20 cellular contexts compared by ENCODE assay signal in genomic region chr2:31411771-31412170, GRCh38. TPM values are rescaled to one million over a fixed set of nuclear protein-coding genes. Genes with fewer than 3 reads are reported as not detected.
DNase-seq lines count a peak whose midpoint lies in the region; ATAC-seq and TF ChIP-seq lines count a peak whose summit lies in the region.
"Had no signal": no experiment of that assay in that cellular context is flagged by ENCODE, and none has a peak within 500 bp of the region (broad histone marks: within the 10 kb centered on the region; RNA-seq: fewer than 3 reads in every experiment).

No MANE protein-coding gene starts in this region.

- H3K4me3 Mint-ChIP-seq in progenitor cell of endocrine pancreas (ENCODE audit: low read depth), result no peak overlapping the region
- H3K4me3 Mint-ChIP-seq in activated T-cell treated with anti-CD3 and anti-CD28 coated beads, Interleukin-2, amount 50 U/mL, for 4 hours, result no peak overlapping the region
- H3K4me3 Mint-ChIP-seq: B cell had no signal

- no peak for ATAC-seq in activated T-cell treated with anti-CD3 and anti-CD28 coated beads, Interleukin-2, amount 50 U/mL, for 4 hours
- ATAC-seq: Panc1 had no signal

- peaks cover 26% of the 10 kb centered on the region in 2 donors for H3K4me1 ChIP-seq in duodenal mucosa (ENCODE audit: control insufficient read depth in 1 of 2, insufficient read depth in 2 of 2, low read length in 2 of 2)
- no peaks in the 10 kb centered on the region for H3K4me1 ChIP-seq in ascending aorta
- H3K4me1 ChIP-seq in effector memory CD4-positive, alpha-beta T cell (ENCODE audit: control insufficient read depth, insufficient read depth, low read length, poor library complexity, severe bottlenecking), result peaks cover 7% of the 10 kb centered on the region

- peak overlapping the region; percentile 14 for H3K27ac Mint-ChIP-seq in progenitor cell of endocrine pancreas
- H3K27ac Mint-ChIP-seq: B cell had no signal

- peak; percentile 45 for DNase-seq in ELR (ENCODE audit: low read depth)
- peak; percentile 32 for DNase-seq in RPMI7951 (ENCODE audit: low read depth)
- no peak for DNase-seq in progenitor cell of endocrine pancreas (ENCODE audit: low spot score, unreplicated experiment)
- DNase-seq in activated T-cell treated with anti-CD3 and anti-CD28 coated beads, Interleukin-2, amount 50 U/mL, for 4 hours, result no peak
- DNase-seq in NK-92 (lab: John Stamatoyannopoulos, UW; ENCODE audit: unreplicated experiment), result no peak
- DNase-seq in ascending aorta (ENCODE audit: low spot score in 2 of 2), result no peak
- DNase-seq in effector memory CD4-positive, alpha-beta T cell, result no peak
- DNase-seq: EL, H7, Kasumi-1, MG63, NCI-H1417 treated with DMSO at 0.1 percent for 48 hours, NCI-H187, NCI-H2107, NCI-H446 treated with DMSO at 0.1 percent for 48 hours, NCI-H526 treated with DMSO at 0.1 percent for 48 hours, SHP77 had no signal

- no peaks in the 10 kb centered on the region for H3K27me3 Mint-ChIP-seq in progenitor cell of endocrine pancreas
- H3K27me3 Mint-ChIP-seq in activated T-cell treated with anti-CD3 and anti-CD28 coated beads, Interleukin-2, amount 50 U/mL, for 4 hours (ENCODE audit: low read depth), result peaks cover 1% of the 10 kb centered on the region

- intact Hi-C loops in ascending aorta (cut with DNase I), result no loop called here

- TF ChIP-seq CTCF in progenitor cell of endocrine pancreas (IDR thresholded peaks at IDR 0.05; ENCODE audit: unreplicated experiment), result no peak
- no peak for TF ChIP-seq CTCF in ascending aorta (IDR thresholded peaks at IDR 0.05)

- no peaks in the 10 kb centered on the region for H3K36me3 Mint-ChIP-seq in progenitor cell of endocrine pancreas (ENCODE audit: insufficient read depth)
- no peaks in the 10 kb centered on the region for H3K36me3 Mint-ChIP-seq in activated T-cell treated with anti-CD3 and anti-CD28 coated beads, Interleukin-2, amount 50 U/mL, for 4 hours (ENCODE audit: insufficient read depth)

- H3K27ac ChIP-seq in duodenal mucosa (ENCODE audit: low read depth, low read length) (no peak overlapping the region), ascending aorta (no peak overlapping the region)
- H3K27ac ChIP-seq in effector memory CD4-positive, alpha-beta T cell (ENCODE audit: insufficient read depth, low read length, poor library complexity, severe bottlenecking), result no peak overlapping the region

- H3K36me3 ChIP-seq in duodenal mucosa (ENCODE audit: control insufficient read depth in 1 of 2, insufficient read depth in 2 of 2, low read length in 2 of 2) (no peaks in the 10 kb centered on the region), ascending aorta (no peaks in the 10 kb centered on the region)
- H3K36me3 ChIP-seq in effector memory CD4-positive, alpha-beta T cell (ENCODE audit: control insufficient read depth, insufficient read depth, low read length), result no peaks in the 10 kb centered on the region
- H3K36me3 ChIP-seq: MG63 had no signal

- H3K9me3 ChIP-seq in duodenal mucosa (ENCODE audit: control insufficient read depth in 1 of 2, low read length in 2 of 2), result no peaks in the 10 kb centered on the region
- H3K9me3 ChIP-seq in ascending aorta, result no peaks in the 10 kb centered on the region
- no peaks in the 10 kb centered on the region for H3K9me3 ChIP-seq in effector memory CD4-positive, alpha-beta T cell (ENCODE audit: control insufficient read depth, low read length)
- H3K9me3 ChIP-seq: MG63 had no signal

- peaks cover 4% of the 10 kb centered on the region for H3K9me3 Mint-ChIP-seq in progenitor cell of endocrine pancreas (ENCODE audit: low read depth)
- H3K9me3 Mint-ChIP-seq in activated T-cell treated with anti-CD3 and anti-CD28 coated beads, Interleukin-2, amount 50 U/mL, for 4 hours, result no peaks in the 10 kb centered on the region

- H3K4me3 ChIP-seq in duodenal mucosa (ENCODE audit: low read depth in 1 of 2, low read length in 2 of 2) (peak overlapping the region; percentile 1 to 17), ascending aorta (no peak overlapping the region)
- H3K4me3 ChIP-seq in effector memory CD4-positive, alpha-beta T cell (ENCODE audit: insufficient read depth, low read depth, low read length, poor library complexity, severe bottlenecking), result no peak overlapping the region
- H3K4me3 ChIP-seq: MG63 had no signal

- H3K4me1 Mint-ChIP-seq in progenitor cell of endocrine pancreas (ENCODE audit: low read depth), result peaks cover 10% of the 10 kb centered on the region
- H3K4me1 Mint-ChIP-seq in activated T-cell treated with anti-CD3 and anti-CD28 coated beads, Interleukin-2, amount 50 U/mL, for 4 hours (ENCODE audit: low read depth), result peaks cover 16% of the 10 kb centered on the region

- no peaks in the 10 kb centered on the region for H3K27me3 ChIP-seq in duodenal mucosa (ENCODE audit: control insufficient read depth in 1 of 2, insufficient read depth in 2 of 2, low read length in 2 of 2)
- H3K27me3 ChIP-seq in ascending aorta, result no peaks in the 10 kb centered on the region
- no peaks in the 10 kb centered on the region for H3K27me3 ChIP-seq in effector memory CD4-positive, alpha-beta T cell (replicated peaks; ENCODE audit: control insufficient read depth, insufficient read depth, low read length, poor library complexity, severe bottlenecking)
- H3K27me3 ChIP-seq: MG63 had no signal

- H3K9ac ChIP-seq in duodenal mucosa (ENCODE audit: low read depth in 1 of 2, low read length in 2 of 2), result no peak overlapping the region

RNA-seq across cellular contexts. Expression of gene XDH, which starts 2.8 kb away (rescaled TPM):
- total RNA-seq in RPMI7951 (2014; rRNA removed; shearing (Covaris generic)), result 0.48 and 0.88 TPM in 2 replicates
- total RNA-seq in progenitor cell of endocrine pancreas (4.8 and 5.6 TPM in 2 replicates), ascending aorta (not detected)
- not detected for total RNA-seq in activated T-cell treated with anti-CD3 and anti-CD28 coated beads, Interleukin-2, amount 50 U/mL, for 4 hours
- total RNA-seq: B cell had no signal

Comparison
In these comparisons a context has a peak if more than half of its experiments do, and no peak if none do; other contexts are left out.
1. DNase-seq: peak in ELR (single experiment) and RPMI7951 (single experiment); none in progenitor cell of endocrine pancreas (single experiment), activated T-cell treated with anti-CD3 and anti-CD28 coated beads, Interleukin-2, amount 50 U/mL, for 4 hours (single experiment), NK-92 (single experiment), ascending aorta (0 of 2) and effector memory CD4-positive, alpha-beta T cell (0 of 3).
2. H3K4me3 ChIP-seq: peak in duodenal mucosa (2 of 2); none in ascending aorta (0 of 2) and effector memory CD4-positive, alpha-beta T cell (single experiment).